31 cellular contexts compared by ENCODE assay signal in genomic region chr4:166886708-166887107, GRCh38.
DNase-seq lines count a peak whose midpoint lies in the region; ATAC-seq and TF ChIP-seq lines count a peak whose summit lies in the region.
"Had no signal": no experiment of that assay in that cellular context is flagged by ENCODE, and none has a peak within 500 bp of the region (broad histone marks: within the 10 kb centered on the region; RNA-seq: fewer than 3 reads in every experiment).

No MANE protein-coding gene starts in this region.

- H3K9ac ChIP-seq in SU-DHL-6 (ENCODE audit: low read length) (no peak overlapping the region), neural cell (ENCODE audit: low read length) (no peak overlapping the region)
- H3K9ac ChIP-seq: BLaER1; BLaER1 treated with 17β-estradiol and CSF1 and Interleukin-3, amounts not matched to agents 10 nM and 100 nM had no signal

- peak; percentile 96 for TF ChIP-seq EP300 in neural cell (conservative IDR thresholded peaks at IDR 0.05; ENCODE audit: poor library complexity, severe bottlenecking)

- peaks cover 3% of the 10 kb centered on the region; the same call in 1 of the 2 replicates for H3K36me3 ChIP-seq in SU-DHL-6 (ENCODE audit: low read length)
- H3K36me3 ChIP-seq in neural cell (ENCODE audit: insufficient read depth, low read length): no peaks in the 10 kb centered on the region
- H3K36me3 ChIP-seq in HAP-1 (replicated peaks): no peaks in the 10 kb centered on the region
- H3K36me3 ChIP-seq: BE2C; BLaER1; BLaER1 treated with 17β-estradiol and CSF1 and Interleukin-3, amounts not matched to agents 10 nM and 100 nM had no signal

- TF ChIP-seq RAD21 in neural cell (conservative IDR thresholded peaks at IDR 0.05): no peak

- H2AFZ ChIP-seq in SU-DHL-6 (ENCODE audit: low read depth, low read length, severe bottlenecking): peak overlapping the region; percentile 47
- no peak overlapping the region for H2AFZ ChIP-seq in neural cell (ENCODE audit: low read depth, low read length)

- H3K27ac ChIP-seq in SU-DHL-6 (ENCODE audit: low read depth, low read length) (no peak overlapping the region), neural cell (ENCODE audit: low read length) (no peak overlapping the region)
- H3K27ac ChIP-seq: 22Rv1; A549; BLaER1; BLaER1 treated with 17β-estradiol and CSF1 and Interleukin-3, amounts not matched to agents 10 nM and 100 nM; C4-2B had no signal

- no peak overlapping the region for H3K4me2 ChIP-seq in SU-DHL-6 (ENCODE audit: low read depth, low read length, poor library complexity, severe bottlenecking)
- peak overlapping the region; percentile 2 for H3K4me2 ChIP-seq in neural cell (ENCODE audit: low read length)
- H3K4me2 ChIP-seq: A549; BLaER1; BLaER1 treated with 17β-estradiol and CSF1 and Interleukin-3, amounts not matched to agents 10 nM and 100 nM had no signal

- H3K4me3 ChIP-seq in SU-DHL-6 (ENCODE audit: insufficient read depth, low read length, poor library complexity, severe bottlenecking) (no peak overlapping the region), neural cell (ENCODE audit: low read length) (no peak overlapping the region), HAP-1 (no peak overlapping the region)
- H3K4me3 ChIP-seq: A549; BLaER1; BLaER1 treated with 17β-estradiol and CSF1 and Interleukin-3, amounts not matched to agents 10 nM and 100 nM had no signal

- H3K4me1 ChIP-seq in HAP-1: no peaks in the 10 kb centered on the region
- H3K4me1 ChIP-seq: A549; BLaER1; BLaER1 treated with 17β-estradiol and CSF1 and Interleukin-3, amounts not matched to agents 10 nM and 100 nM; Caco-2 had no signal

- H3K79me2 ChIP-seq in SU-DHL-6 (ENCODE audit: insufficient read depth, low read length) (no peaks in the 10 kb centered on the region), neural cell (replicated peaks; ENCODE audit: insufficient read depth, low read length) (no peaks in the 10 kb centered on the region)

- H4K20me1 ChIP-seq in SU-DHL-6 (ENCODE audit: low read depth, low read length) (no peaks in the 10 kb centered on the region), neural cell (ENCODE audit: insufficient read depth) (no peaks in the 10 kb centered on the region)
- H4K20me1 ChIP-seq: BLaER1; BLaER1 treated with 17β-estradiol and CSF1 and Interleukin-3, amounts not matched to agents 10 nM and 100 nM had no signal

- ATAC-seq in GM21423 (IDR thresholded peaks at IDR 0.05; ENCODE audit: unreplicated experiment): no peak
- ATAC-seq: A549; CD8-positive, alpha-beta T cell had no signal

- TF ChIP-seq CTCF in SU-DHL-6 (IDR thresholded peaks at IDR 0.05; ENCODE audit: insufficient read depth, low read length, poor library complexity, severe bottlenecking): no peak
- TF ChIP-seq CTCF in neural cell (IDR thresholded peaks at IDR 0.05; ENCODE audit: poor library complexity, severe bottlenecking): no peak

- H3K9me3 ChIP-seq in SU-DHL-6 (ENCODE audit: insufficient read depth, low read length) (no peaks in the 10 kb centered on the region), neural cell (ENCODE audit: low read length) (no peaks in the 10 kb centered on the region), HAP-1 (no peaks in the 10 kb centered on the region)
- H3K9me3 ChIP-seq: A549; BE2C; BLaER1; BLaER1 treated with 17β-estradiol and CSF1 and Interleukin-3, amounts not matched to agents 10 nM and 100 nM; Caco-2 had no signal

- in situ Hi-C loops in HAP-1 (cut with MboI; ENCODE audit: low sequenced_read_pairs): no loop called here

- H3F3A ChIP-seq in SU-DHL-6 (ENCODE audit: insufficient read depth) (no peaks in the 10 kb centered on the region), neural cell (ENCODE audit: insufficient read depth, low read length, poor library complexity, severe bottlenecking) (no peaks in the 10 kb centered on the region)

- H3K9me2 ChIP-seq in SU-DHL-6 (replicated peaks; ENCODE audit: insufficient read depth, low read length): no peaks in the 10 kb centered on the region
- no peaks in the 10 kb centered on the region for H3K9me2 ChIP-seq in neural cell (ENCODE audit: insufficient read depth, low read length)

- H3K27me3 ChIP-seq in SU-DHL-6 (ENCODE audit: low read length) (no peaks in the 10 kb centered on the region), neural cell (ENCODE audit: insufficient read depth, low read depth, low read length) (no peaks in the 10 kb centered on the region), HAP-1 (ENCODE audit: low read depth) (no peaks in the 10 kb centered on the region)
- H3K27me3 ChIP-seq: BE2C; BLaER1; BLaER1 treated with 17β-estradiol and CSF1 and Interleukin-3, amounts not matched to agents 10 nM and 100 nM had no signal

- DNase-seq in putamen (ENCODE audit: low spot score) (peak; percentile 30), HAP-1 (ENCODE audit: low spot score in 2 of 2) (no peak), NCI-H510A (lab: John Stamatoyannopoulos, UW) (no peak)
- DNase-seq: 8988T; ACHN; AML-193; BE2C; C1 segment of cervical spinal cord; Caco-2; Calu3; CD4-positive, alpha-beta memory T cell; CD4-positive, alpha-beta T cell; CD4-positive, CD25-positive, alpha-beta regulatory T cell; CD8-positive, alpha-beta memory T cell; CD8-positive, alpha-beta T cell; COR-L47; DMS 273 treated with DMSO at 0.1 percent for 48 hours; DMS153; DMS53; DMS79; DMS79 treated with DMSO at 0.1 percent for 48 hours; DND-41; EL had no signal

TF ChIP-seq in neural cell, 6 proteins besides CTCF, POLR2A, EP300 and RAD21:
- TF ChIP-seq TAF1 (IDR thresholded peaks at IDR 0.05; ENCODE audit: low read depth) (no peak), POLR2AphosphoS5 (IDR thresholded peaks at IDR 0.05) (peak; percentile 84)
TF ChIP-seq in neural cell: peak in this region for 1.
